1 cellular context compared by ENCODE assay signal in genomic region chr17:79495665-79496064, GRCh38.
TF ChIP-seq lines count a peak whose summit lies in the region.

No MANE protein-coding gene starts in this region.

TF ChIP-seq in SK-N-SH, 30 proteins besides CTCF, POLR2A, EP300 and RAD21 (continued from another document):
- TF ChIP-seq IRF3 (IDR thresholded peaks at IDR 0.05; ENCODE audit: low read depth, low read length) (no peak), YY1 (IDR thresholded peaks at IDR 0.05; ENCODE audit: low read depth) (no peak), SIN3A (IDR thresholded peaks at IDR 0.05; ENCODE audit: borderline replicate concordance, low read depth, low read length) (no peak), RFX5 (IDR thresholded peaks at IDR 0.05; ENCODE audit: low read length) (no peak), CHD2 (IDR thresholded peaks at IDR 0.05; ENCODE audit: low read length, partially characterized antibody) (no peak), SMC3 (IDR thresholded peaks at IDR 0.05; ENCODE audit: low read depth, low read length) (no peak), TCF12 (IDR thresholded peaks at IDR 0.05) (no peak), POLR2AphosphoS5 (IDR thresholded peaks at IDR 0.05; ENCODE audit: low read depth, low read length) (no peak), MXI1 (IDR thresholded peaks at IDR 0.05; ENCODE audit: low read depth, low read length) (no peak)
TF ChIP-seq in SK-N-SH: peak in this region for 0.
